33 cellular contexts compared by ENCODE assay signal in genomic region chr11:102926517-102926916, GRCh38. TPM values are rescaled to one million over a fixed set of nuclear protein-coding genes. Genes with fewer than 3 reads are reported as not detected.
"Had no signal": no experiment of that assay in that cellular context is flagged by ENCODE, and none has a peak within 500 bp of the region (broad histone marks: within the 10 kb centered on the region; RNA-seq: fewer than 3 reads in every experiment).

No MANE protein-coding gene starts in this region.

- H3K4me3 ChIP-seq: hepatocyte, left lung, lower lobe of right lung, neural progenitor cell, ovary, right atrium auricular region, right lobe of liver, smooth muscle cell, stomach, testis, thyroid gland, uterus had no signal

- H3K36me3 ChIP-seq: left lung, lower lobe of right lung, neural progenitor cell, neutrophil, ovary, right atrium auricular region, right lobe of liver, stomach, thyroid gland, uterus had no signal

- ATAC-seq: left cardiac atrium; naive thymus-derived CD8-positive, alpha-beta T cell; stimulated activated naive B cell treated with anti-CD40 and anti-IgM and Interleukin-4, amounts not matched to agents 10 μg/mL and 1 μg/mL and 100 μg/mL, for 72 hours; stimulated activated naive CD8-positive, alpha-beta T cell treated with anti-CD3 and anti-CD28 coated beads, Interleukin-15, Interleukin-2, amounts not matched to agents 100 U/mL and 50 U/mL, for 24 hours had no signal

- H3K9me3 ChIP-seq: left lung, lower lobe of right lung, neutrophil, ovary, right atrium auricular region, right lobe of liver, stomach, testis, thyroid gland, uterus had no signal

- H3K27me3 ChIP-seq: hepatocyte, left lung, neural progenitor cell, ovary, right atrium auricular region, right lobe of liver, stomach, testis, thyroid gland, uterus had no signal

- H3K27ac ChIP-seq: hepatocyte, left lung, lower lobe of right lung, neural progenitor cell, neutrophil, ovary, right atrium auricular region, right lobe of liver, stomach, testis, thyroid gland, uterus had no signal

- DNase-seq: islet precursor cell; left cardiac atrium; left lung; lower lobe of right lung; mammary epithelial cell; mesendoderm; naive thymus-derived CD8-positive, alpha-beta T cell; occipital lobe; ovary; right lobe of liver; stimulated activated CD4-positive, alpha-beta T cell treated with anti-CD3 and anti-CD28 coated beads, Interleukin-1b, Interleukin-23, amount 100 ng/mL, for 48 hours; stimulated activated CD4-positive, alpha-beta T cell treated with anti-CD3 and anti-CD28 coated beads, Interleukin-4, amount 100 ng/mL, for 1 hour; stimulated activated naive B cell treated with anti-CD40 and anti-IgM and Interleukin-4, amounts not matched to agents 10 μg/mL and 1 μg/mL and 100 μg/mL, for 72 hours; stimulated activated naive CD8-positive, alpha-beta T cell treated with anti-CD3 and anti-CD28 coated beads, Interleukin-15, Interleukin-2, amounts not matched to agents 100 U/mL and 50 U/mL, for 24 hours; stomach; testis; thyroid gland; trophoblast cell; uterus had no signal

- H3K4me1 ChIP-seq: left lung, neural progenitor cell, right atrium auricular region, stomach, testis, thyroid gland, uterus had no signal

RNA-seq across cellular contexts. Expression of gene MMP13, which starts 29.0 kb away (rescaled TPM):
- total RNA-seq: left cardiac atrium; liver; lower lobe of right lung; mesothelial cell of epicardium; mononuclear cell; naive thymus-derived CD8-positive, alpha-beta T cell; occipital lobe; ovary; progenitor cell of endocrine pancreas; pulmonary artery endothelial cell; renal cortical epithelial cell; right atrium auricular region; right lobe of liver; skeletal muscle tissue; stomach; thyroid gland; ureter; uterus had no signal

RNA-seq across cellular contexts. Expression of gene MMP12, which starts 51.7 kb away (rescaled TPM):
- total RNA-seq: kidney epithelial cell; left cardiac atrium; liver; mammary epithelial cell; mesothelial cell of epicardium; mononuclear cell; naive thymus-derived CD8-positive, alpha-beta T cell; occipital lobe; ovary; progenitor cell of endocrine pancreas; pulmonary artery endothelial cell; right atrium auricular region; skeletal muscle tissue; stomach; thyroid gland; ureter; uterus had no signal
